8 cellular contexts compared by ENCODE assay signal in genomic region chr7:4612939-4613841, GRCh38.
DNase-seq lines count a peak whose midpoint lies in the region; ATAC-seq lines count a peak whose summit lies in the region.

No MANE protein-coding gene starts in this region.

- DNase-seq in ELR (ENCODE audit: low read depth) (peak; percentile 42), T-helper 17 cell (no peak), glomerular endothelial cell (ENCODE audit: extremely low read depth, low read depth, low spot score) (peak; percentile 10), posterior vena cava (ENCODE audit: low spot score) (peak; percentile 26), left colon (no peak)

- H3K27ac Mint-ChIP-seq in T-helper 17 cell, result peak overlapping the region; percentile 34

- ATAC-seq in T-helper 17 cell, result no peak
- no peak for ATAC-seq in left colon
- ATAC-seq in HG03521 (IDR thresholded peaks at IDR 0.05; ENCODE audit: unreplicated experiment), result no peak
- no peak for ATAC-seq in GM18867 (IDR thresholded peaks at IDR 0.05; ENCODE audit: unreplicated experiment)
- ATAC-seq in HG02852 (IDR thresholded peaks at IDR 0.05; ENCODE audit: unreplicated experiment), result no peak

- H3K36me3 Mint-ChIP-seq in T-helper 17 cell (ENCODE audit: low read depth), result no peaks in the 10 kb centered on the region

- intact Hi-C loops in posterior vena cava (cut with DNase I) (no loop called here), left colon (cut with DNase I, micrococcal nuclease) (no loop called here)

- H3K4me1 Mint-ChIP-seq in T-helper 17 cell, result peaks cover 12% of the 10 kb centered on the region

- H3K27me3 Mint-ChIP-seq in T-helper 17 cell, result no peaks in the 10 kb centered on the region

- H3K4me3 Mint-ChIP-seq in T-helper 17 cell, result peak overlapping the region; percentile 45

- no peaks in the 10 kb centered on the region for H3K9me3 ChIP-seq in T-helper 17 cell (ENCODE audit: control insufficient read depth, low read length, poor library complexity, severe bottlenecking)

Comparison
In these comparisons a context has a peak if more than half of its experiments do, and no peak if none do; other contexts are left out.
1. DNase-seq: peak in ELR (single experiment), glomerular endothelial cell (single experiment) and posterior vena cava (single experiment); none in T-helper 17 cell (0 of 3) and left colon (0 of 2).